Comparison of ENCODE assay signal across 1 cellular context in genomic region chr11:64294665-64295289, GRCh38.
TF ChIP-seq lines count a peak whose summit lies in the region.

No MANE protein-coding gene starts in this region.

TF ChIP-seq in K562, 482 proteins besides CTCF, POLR2A, EP300 and RAD21:
- TF ChIP-seq SRSF3 (IDR thresholded peaks at IDR 0.05; ENCODE audit: insufficient read depth, low read length): no peak
- peak; percentile 93 for TF ChIP-seq ZKSCAN1 (IDR thresholded peaks at IDR 0.05; ENCODE audit: low read depth, low read length)
